Comparison of ENCODE assay signal across 8 cellular contexts in the genomic region with DNA sequence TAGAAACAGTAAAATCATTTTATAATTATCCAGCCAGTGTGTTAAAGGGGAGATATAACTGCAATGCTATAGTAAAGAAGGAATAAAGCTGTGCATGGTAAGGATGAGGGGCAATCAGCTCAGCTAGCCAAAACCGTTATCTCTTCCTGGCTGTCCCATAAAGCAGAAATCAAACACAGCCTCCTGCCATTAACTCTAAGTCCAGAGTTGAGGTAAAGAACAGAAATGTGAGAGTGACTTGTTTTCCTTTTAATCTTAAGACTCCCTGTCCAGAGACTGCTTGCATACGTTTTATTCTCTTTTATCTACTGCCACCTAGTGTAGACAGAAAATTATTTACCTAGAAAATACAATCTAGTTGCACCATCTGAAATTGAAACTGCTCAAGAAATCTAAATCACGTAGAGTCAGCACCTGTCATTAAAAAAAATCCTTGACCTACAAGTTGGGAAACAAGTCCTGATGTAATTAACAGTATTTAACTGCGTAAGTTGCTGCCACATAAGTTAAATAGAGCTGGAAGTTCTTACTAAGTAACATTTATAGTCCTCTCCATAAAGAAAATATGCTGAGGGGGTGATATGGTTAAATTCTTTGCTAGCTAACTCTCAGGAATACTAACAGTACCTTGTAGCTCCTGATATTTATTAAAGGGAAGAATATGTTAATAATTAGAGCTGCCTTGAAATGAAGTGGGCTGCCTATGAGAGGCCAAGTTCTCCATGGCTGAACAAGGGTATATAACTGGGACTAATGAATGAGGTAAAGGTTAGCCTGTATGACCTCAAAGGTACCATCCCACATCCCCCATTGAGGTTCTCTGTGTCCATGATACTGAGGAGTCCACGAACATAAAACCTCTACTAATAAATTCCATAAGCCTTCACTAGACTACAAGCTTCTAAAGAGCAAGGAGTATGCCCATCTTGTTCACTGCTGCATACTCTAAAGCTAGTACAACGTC.
DNase-seq lines count a peak whose midpoint lies in the region; ATAC-seq and TF ChIP-seq lines count a peak whose summit lies in the region.

No MANE protein-coding gene starts in this region.

- POLR2A ChIA-PET in T-cell (lab: Charles Lee) = interaction anchor here (0.6 to 0.7 kb wide), 3 partner anchors 85 to 438 kb away, joined by 3 to 8 read pairs (median 3); no protein-coding TSS in a partner anchor

- TF ChIP-seq POLR2A in GM18505 (IDR thresholded peaks at IDR 0.05; ENCODE audit: borderline replicate concordance, extremely low read depth, insufficient read depth, insufficient read length) = no peak

- peaks cover 11% of the 10 kb centered on the region for H3K36me3 Mint-ChIP-seq in T-cell
- no peaks in the 10 kb centered on the region for H3K36me3 Mint-ChIP-seq in natural killer cell

- peak overlapping the region in 2 of 3 donors; percentile 25 to 45 for H3K4me3 Mint-ChIP-seq in T-cell
- H3K4me3 Mint-ChIP-seq in natural killer cell = peak overlapping the region; percentile 57

- TF ChIP-seq CTCF in AG09319 (IDR thresholded peaks at IDR 0.05; ENCODE audit: low read depth, low read length) = peak; percentile 29
- TF ChIP-seq CTCF in natural killer cell (IDR thresholded peaks at IDR 0.05) = peak; percentile 80

- H3K27me3 Mint-ChIP-seq in T-cell = no peaks in the 10 kb centered on the region
- H3K27me3 Mint-ChIP-seq in natural killer cell (ENCODE audit: low read depth in 2 of 2) = no peaks in the 10 kb centered on the region

- DNase-seq in AG09319 (ENCODE audit: extremely low read depth, low read depth) (peak; percentile 52), NCI-H1436 (lab: John Stamatoyannopoulos, UW) (peak; percentile 49), T-cell (peak in 1 of 34 experiments; percentile 5), natural killer cell (no peak), activated gamma-delta T cell treated with Interleukin-2 at 50 U/mL for 16 hours (no peak)

- H3K9me3 Mint-ChIP-seq in T-cell = no peaks in the 10 kb centered on the region
- H3K9me3 Mint-ChIP-seq in natural killer cell = no peaks in the 10 kb centered on the region

- H3K4me1 Mint-ChIP-seq in T-cell = peaks cover 19 to 25% (median 20%) of the 10 kb centered on the region in 3 donors
- H3K4me1 Mint-ChIP-seq in natural killer cell = peaks cover 37 to 40% of the 10 kb centered on the region in 2 donors

- peak overlapping the region; percentile 67 to 70 for H3K27ac Mint-ChIP-seq in T-cell
- peak overlapping the region; percentile 14 to 47 for H3K27ac Mint-ChIP-seq in natural killer cell

- CTCF ChIA-PET in T-cell (lab: Charles Lee) = interaction anchor here (0.5 to 3.8 kb wide), 24 partner anchors 8 to 448 kb away, joined by 3 to 40 read pairs (median 4); a partner anchor contains a TSS

- intact Hi-C loops in natural killer cell (cut with micrococcal nuclease) = loop anchor here (1.0 to 2.0 kb wide), 4 partner anchors 67 to 443 kb away; no protein-coding TSS in a partner anchor

- ATAC-seq in GM18505 (IDR thresholded peaks at IDR 0.05; ENCODE audit: unreplicated experiment) = peak; percentile 94
- peak; percentile 95 for ATAC-seq in HG02885 (IDR thresholded peaks at IDR 0.05; ENCODE audit: poor library complexity, unreplicated experiment)
- peak; percentile 72 to 88 (median 72) for ATAC-seq in T-cell (replicated peaks in 1 of 4)
- ATAC-seq in esophagus mucosa = peak; percentile 76
- ATAC-seq in natural killer cell = peak; percentile 93 to 95 (median 94)

Comparison
In these comparisons a context has a peak if more than half of its experiments do, and no peak if none do; other contexts are left out.
1. DNase-seq: peak in AG09319 (single experiment) and NCI-H1436 (single experiment); none in natural killer cell (single experiment) and activated gamma-delta T cell treated with Interleukin-2 at 50 U/mL for 16 hours (single experiment).
2. Peak in every context shown above with its lines, with median percentiles within 50 percentile points of each other: ATAC-seq.